ENCODE assay signal across 33 cellular contexts in the genomic region with DNA sequence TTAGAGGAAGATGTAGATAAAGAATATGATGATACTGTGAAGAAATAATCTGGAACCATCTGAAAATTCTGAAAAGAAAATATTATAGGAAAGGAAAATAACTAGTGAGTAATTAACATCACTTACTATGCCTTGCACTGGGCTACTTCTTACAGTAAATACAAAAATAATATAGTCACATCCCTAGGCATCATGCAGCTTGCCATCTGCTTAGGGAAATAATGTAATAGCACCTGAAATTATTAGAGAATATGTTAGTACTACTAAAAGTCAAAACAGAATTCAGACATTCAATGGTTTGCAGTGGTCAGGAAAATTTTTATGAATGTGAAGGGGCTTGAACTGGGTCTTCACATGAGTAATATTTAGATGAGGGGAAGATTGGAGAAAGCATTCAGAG.
"Had no signal": no experiment of that assay in that cellular context is flagged by ENCODE, and none has a peak within 500 bp of the region (broad histone marks: within the 10 kb centered on the region; RNA-seq: fewer than 3 reads in every experiment).

No MANE protein-coding gene starts in this region.

- ATAC-seq: activated CD8-positive, alpha-beta memory T cell treated with anti-CD3 and anti-CD28 coated beads, Interleukin-2, amount 10 ng/mL, durations not matched to agents 7 days and 5 days; activated CD8-positive, alpha-beta T cell treated with anti-CD3 and anti-CD28 coated beads, Interleukin-2, amount 10 ng/mL, durations not matched to agents 7 days and 5 days; activated T-helper 17 cell treated with anti-CD3 and anti-CD28 coated beads, Interleukin-2, amount 50 U/mL, for 72 hours; body of pancreas had no signal

- H3K27me3 ChIP-seq: adrenal gland, body of pancreas, brain microvascular endothelial cell, breast epithelium had no signal

- H3K9me3 ChIP-seq: adrenal gland, body of pancreas, breast epithelium had no signal

- H3K4me1 ChIP-seq: adrenal gland, body of pancreas, breast epithelium had no signal

- H3K36me3 ChIP-seq: adrenal gland, brain microvascular endothelial cell, breast epithelium had no signal

- H3K9me3 Mint-ChIP-seq: activated B cell treated with CpG ODN at 0.5 μM for 24 hours; activated CD4-positive, alpha-beta memory T cell treated with anti-CD3 and anti-CD28 coated beads, Interleukin-2, amount 10 ng/mL, durations not matched to agents 7 days and 5 days; activated CD4-positive, alpha-beta T cell treated with anti-CD3 and anti-CD28 coated beads, Interleukin-2, amount 10 ng/mL, durations not matched to agents 7 days and 5 days; activated naive CD4-positive, alpha-beta T cell treated with anti-CD3 and anti-CD28 coated beads for 36 hours; activated naive CD8-positive, alpha-beta T cell treated with anti-CD3 and anti-CD28 coated beads for 36 hours; activated T-cell treated with anti-CD3 and anti-CD28 coated beads, Interleukin-2, amount 50 U/mL, for 24 hours; activated T-helper 17 cell treated with anti-CD3 and anti-CD28 coated beads, Interleukin-2, amount 50 U/mL, for 72 hours; T-helper 1 cell treated with Interleukin-12 subunit alpha and Interleukin-12 subunit beta and Interleukin-4 antibody, amounts not matched to agents 30 μg/mL and 1 μg/mL, for 36 hours; T-helper 2 cell treated with Interferon-gamma antibody and Interleukin-4, amounts not matched to agents 5 μg/mL and 100 μg/mL, for 36 hours had no signal

- H3K27ac Mint-ChIP-seq: activated B cell treated with CpG ODN at 0.5 μM for 24 hours; activated CD4-positive, alpha-beta memory T cell treated with anti-CD3 and anti-CD28 coated beads, Interleukin-2, amount 10 ng/mL, durations not matched to agents 7 days and 5 days; activated CD4-positive, alpha-beta T cell treated with anti-CD3 and anti-CD28 coated beads, Interleukin-2, amount 10 ng/mL, durations not matched to agents 7 days and 5 days; activated CD8-positive, alpha-beta memory T cell treated with anti-CD3 and anti-CD28 coated beads, Interleukin-2, amount 10 ng/mL, durations not matched to agents 7 days and 5 days; activated CD8-positive, alpha-beta T cell treated with anti-CD3 and anti-CD28 coated beads, Interleukin-2, amount 10 ng/mL, durations not matched to agents 7 days and 5 days; activated naive CD4-positive, alpha-beta T cell treated with anti-CD3 and anti-CD28 coated beads for 36 hours; activated naive CD8-positive, alpha-beta T cell treated with anti-CD3 and anti-CD28 coated beads for 36 hours; activated T-cell treated with anti-CD3 and anti-CD28 coated beads, Interleukin-2, amount 50 U/mL, for 24 hours; activated T-helper 17 cell treated with anti-CD3 and anti-CD28 coated beads, Interleukin-2, amount 50 U/mL, for 72 hours; T-helper 1 cell treated with Interleukin-12 subunit alpha and Interleukin-12 subunit beta and Interleukin-4 antibody, amounts not matched to agents 30 μg/mL and 1 μg/mL, for 36 hours; T-helper 2 cell treated with Interferon-gamma antibody and Interleukin-4, amounts not matched to agents 5 μg/mL and 100 μg/mL, for 36 hours had no signal

- H3K4me1 Mint-ChIP-seq: activated B cell treated with CpG ODN at 0.5 μM for 24 hours; activated CD4-positive, alpha-beta memory T cell treated with anti-CD3 and anti-CD28 coated beads, Interleukin-2, amount 10 ng/mL, durations not matched to agents 7 days and 5 days; activated CD4-positive, alpha-beta T cell treated with anti-CD3 and anti-CD28 coated beads, Interleukin-2, amount 10 ng/mL, durations not matched to agents 7 days and 5 days; activated CD8-positive, alpha-beta memory T cell treated with anti-CD3 and anti-CD28 coated beads, Interleukin-2, amount 10 ng/mL, durations not matched to agents 7 days and 5 days; activated naive CD8-positive, alpha-beta T cell treated with anti-CD3 and anti-CD28 coated beads for 36 hours; activated T-helper 17 cell treated with anti-CD3 and anti-CD28 coated beads, Interleukin-2, amount 50 U/mL, for 72 hours had no signal

- DNase-seq: activated B cell treated with CpG ODN at 0.5 μM for 24 hours; activated CD4-positive, alpha-beta memory T cell treated with anti-CD3 and anti-CD28 coated beads, Interleukin-2, amount 10 ng/mL, durations not matched to agents 7 days and 5 days; activated CD4-positive, alpha-beta T cell treated with anti-CD3 and anti-CD28 coated beads for 4 hours; activated CD4-positive, alpha-beta T cell treated with anti-CD3 and anti-CD28 coated beads, Interleukin-2, amount 10 ng/mL, durations not matched to agents 7 days and 5 days; activated CD4-positive, alpha-beta T cell treated with anti-CD3 and anti-CD28 coated beads, Interleukin-2, amount 50 U/mL, for 48 hours; activated CD4-positive, CD25-positive, alpha-beta regulatory T cell treated with anti-CD3 and anti-CD28 coated beads, Interleukin-2, amount 50 U/mL, for 72 hours; activated CD8-positive, alpha-beta memory T cell treated with anti-CD3 and anti-CD28 coated beads for 24 hours; activated CD8-positive, alpha-beta memory T cell treated with anti-CD3 and anti-CD28 coated beads, Interleukin-2, amount 10 ng/mL, durations not matched to agents 7 days and 5 days; activated CD8-positive, alpha-beta memory T cell treated with anti-CD3 and anti-CD28 coated beads, Interleukin-2, amount 50 U/mL, for 48 hours; activated CD8-positive, alpha-beta T cell treated with anti-CD3 and anti-CD28 coated beads, Interleukin-2, amount 10 ng/mL, durations not matched to agents 7 days and 5 days; activated effector memory CD4-positive, alpha-beta T cell treated with anti-CD3 and anti-CD28 coated beads, Interleukin-2, amount 50 U/mL, for 16 hours; activated gamma-delta T cell treated with Interleukin-2 at 50 U/mL for 16 hours; activated naive CD4-positive, alpha-beta T cell; activated naive CD4-positive, alpha-beta T cell treated with anti-CD3 and anti-CD28 coated beads for 36 hours; activated naive CD4-positive, alpha-beta T cell treated with anti-CD3 and anti-CD28 coated beads, Interleukin-2, amount 50 U/mL, for 16 hours; activated naive CD8-positive, alpha-beta T cell treated with anti-CD3 and anti-CD28 coated beads for 36 hours; activated T-cell treated with anti-CD3 and anti-CD28 coated beads, Interleukin-2, amount 50 U/mL, for 24 hours; activated T-cell treated with anti-CD3 and anti-CD28 coated beads, Interleukin-2, amount 50 U/mL, for 48 hours; adrenal gland; amniotic stem cell; aorta; body of pancreas; brain microvascular endothelial cell; central memory CD4-positive, alpha-beta T cell; SW 1271; T-helper 1 cell; T-helper 2 cell; T-helper 9 cell had no signal

- H3K27ac ChIP-seq: adrenal gland, body of pancreas, brain microvascular endothelial cell, breast epithelium, VCaP had no signal

- H3K4me3 ChIP-seq: adrenal gland, body of pancreas, breast epithelium had no signal

- H3K4me3 Mint-ChIP-seq: activated B cell treated with CpG ODN at 0.5 μM for 24 hours; activated CD4-positive, alpha-beta memory T cell treated with anti-CD3 and anti-CD28 coated beads, Interleukin-2, amount 10 ng/mL, durations not matched to agents 7 days and 5 days; activated CD4-positive, alpha-beta T cell treated with anti-CD3 and anti-CD28 coated beads, Interleukin-2, amount 10 ng/mL, durations not matched to agents 7 days and 5 days; activated CD8-positive, alpha-beta memory T cell treated with anti-CD3 and anti-CD28 coated beads, Interleukin-2, amount 10 ng/mL, durations not matched to agents 7 days and 5 days; activated CD8-positive, alpha-beta T cell treated with anti-CD3 and anti-CD28 coated beads, Interleukin-2, amount 10 ng/mL, durations not matched to agents 7 days and 5 days; activated naive CD4-positive, alpha-beta T cell treated with anti-CD3 and anti-CD28 coated beads for 36 hours; activated naive CD8-positive, alpha-beta T cell treated with anti-CD3 and anti-CD28 coated beads for 36 hours; activated T-cell treated with anti-CD3 and anti-CD28 coated beads, Interleukin-2, amount 50 U/mL, for 24 hours; activated T-helper 17 cell treated with anti-CD3 and anti-CD28 coated beads, Interleukin-2, amount 50 U/mL, for 72 hours; T-helper 1 cell treated with Interleukin-12 subunit alpha and Interleukin-12 subunit beta and Interleukin-4 antibody, amounts not matched to agents 30 μg/mL and 1 μg/mL, for 36 hours; T-helper 2 cell treated with Interferon-gamma antibody and Interleukin-4, amounts not matched to agents 5 μg/mL and 100 μg/mL, for 36 hours had no signal

- H3K36me3 Mint-ChIP-seq: activated CD8-positive, alpha-beta memory T cell treated with anti-CD3 and anti-CD28 coated beads, Interleukin-2, amount 10 ng/mL, durations not matched to agents 7 days and 5 days; activated naive CD8-positive, alpha-beta T cell treated with anti-CD3 and anti-CD28 coated beads for 36 hours had no signal

- H3K27me3 Mint-ChIP-seq: activated CD4-positive, alpha-beta memory T cell treated with anti-CD3 and anti-CD28 coated beads, Interleukin-2, amount 10 ng/mL, durations not matched to agents 7 days and 5 days; activated CD4-positive, alpha-beta T cell treated with anti-CD3 and anti-CD28 coated beads, Interleukin-2, amount 10 ng/mL, durations not matched to agents 7 days and 5 days; activated naive CD8-positive, alpha-beta T cell treated with anti-CD3 and anti-CD28 coated beads for 36 hours; activated T-cell treated with anti-CD3 and anti-CD28 coated beads, Interleukin-2, amount 50 U/mL, for 24 hours; activated T-helper 17 cell treated with anti-CD3 and anti-CD28 coated beads, Interleukin-2, amount 50 U/mL, for 72 hours had no signal
